24 cellular contexts compared by ENCODE assay signal in genomic region chr10:130026670-130027456, GRCh38.
DNase-seq lines count a peak whose midpoint lies in the region; ATAC-seq, FAIRE-seq and TF ChIP-seq lines count a peak whose summit lies in the region.
"Had no signal": no experiment of that assay in that cellular context is flagged by ENCODE, and none has a peak within 500 bp of the region (broad histone marks: within the 10 kb centered on the region; RNA-seq: fewer than 3 reads in every experiment).

No MANE protein-coding gene starts in this region.

- no peak overlapping the region for H3K56ac ChIP-seq in H9 (ENCODE audit: insufficient read length, low read depth, low read length)

- H3K4me3 ChIP-seq in kidney (ENCODE audit: low read length in 2 of 2) (no peak overlapping the region), neuronal stem cell (ENCODE audit: low read length in 2 of 2) (no peak overlapping the region), upper lobe of right lung (no peak overlapping the region), Peyer's patch (no peak overlapping the region)
- H3K4me3 ChIP-seq: GM12878 had no signal

- no peak overlapping the region for H3T11ph ChIP-seq in H9 (ENCODE audit: low read length)

- no peaks in the 10 kb centered on the region for H4K20me1 ChIP-seq in H9 (ENCODE audit: control insufficient read depth, insufficient read depth, insufficient read length)

- H3K9me3 ChIP-seq in H9 (ENCODE audit: control insufficient read depth, low read depth, low read length) (no peaks in the 10 kb centered on the region), kidney (ENCODE audit: control insufficient read depth in 1 of 2, low read length in 2 of 2) (no peaks in the 10 kb centered on the region), neuronal stem cell (replicated peaks in 1 of 2; ENCODE audit: control insufficient read depth in 2 of 2, insufficient read depth in 1 of 2, low read depth in 1 of 2, low read length in 2 of 2) (no peaks in the 10 kb centered on the region), upper lobe of right lung (no peaks in the 10 kb centered on the region), Peyer's patch (no peaks in the 10 kb centered on the region)
- H3K9me3 ChIP-seq: BE2C had no signal

- peak overlapping the region in 1 of 2 experiments; percentile 9; a peak in 1 of 5 replicates for H3K4me3 Mint-ChIP-seq in H9
- H3K4me3 Mint-ChIP-seq: CD4-positive, CD25-positive, alpha-beta regulatory T cell; CD8-positive, alpha-beta memory T cell had no signal

- H3K9ac ChIP-seq in H9 (ENCODE audit: extremely low read depth, insufficient read length, low read length) (no peak overlapping the region), kidney (ENCODE audit: low read length in 2 of 2) (no peak overlapping the region), neuronal stem cell (ENCODE audit: low read depth, low read length, poor library complexity) (no peak overlapping the region)

- DNase-seq in H9, result peak; percentile 17
- peak; percentile 50 for DNase-seq in kidney
- no peak for DNase-seq in neuronal stem cell (ENCODE audit: low spot score)
- peak; percentile 61 for DNase-seq in upper lobe of right lung
- DNase-seq in HuH-7 (ENCODE audit: low spot score), result no peak
- DNase-seq in amygdala (lab: John Stamatoyannopoulos, UW), result no peak
- no peak for DNase-seq in Peyer's patch
- DNase-seq: ACHN; BE2C; C1 segment of cervical spinal cord; CD4-positive, CD25-positive, alpha-beta regulatory T cell; CD8-positive, alpha-beta memory T cell; COR-L47; DMS 273 treated with DMSO at 0.1 percent for 48 hours; DMS53; DND-41; EL; HCEC 1CT; IMR-90 had no signal

- H4K91ac ChIP-seq in H9 (ENCODE audit: insufficient read length, low read depth, low read length) (no peak overlapping the region), neuronal stem cell (ENCODE audit: low read depth, low read length, poor library complexity) (no peak overlapping the region)

- H4K5ac ChIP-seq in H9 (ENCODE audit: insufficient read length, low read depth, low read length), result no peak overlapping the region

- H3K14ac ChIP-seq in H9 (ENCODE audit: insufficient read depth, low read length) (no peak overlapping the region), neuronal stem cell (ENCODE audit: low read length) (peak overlapping the region; percentile 71)

- H3K18ac ChIP-seq in H9 (ENCODE audit: insufficient read length, low read depth, low read length), result no peak overlapping the region
- peak overlapping the region; percentile 8 for H3K18ac ChIP-seq in neuronal stem cell (ENCODE audit: low read length)

- no peak for TF ChIP-seq POLR2A in Peyer's patch (IDR thresholded peaks at IDR 0.05)

- H3K79me2 ChIP-seq in H9 (ENCODE audit: insufficient read depth, low read length), result no peaks in the 10 kb centered on the region

- H2BK12ac ChIP-seq in H9 (ENCODE audit: insufficient read length, low read depth, low read length) (no peak overlapping the region), neuronal stem cell (ENCODE audit: low read length) (no peak overlapping the region)

- H3K27ac ChIP-seq in H9 (ENCODE audit: insufficient read length, low read depth, low read length) (no peak overlapping the region), kidney (ENCODE audit: low read depth in 2 of 2, low read length in 2 of 2) (no peak overlapping the region), neuronal stem cell (replicated peaks; ENCODE audit: low read length) (no peak overlapping the region), upper lobe of right lung (no peak overlapping the region), Peyer's patch (no peak overlapping the region)
- H3K27ac ChIP-seq: HL-60 had no signal

- TF ChIP-seq CTCF in H9 (conservative IDR thresholded peaks at IDR 0.05), result no peak
- TF ChIP-seq CTCF in kidney (IDR thresholded peaks at IDR 0.05; ENCODE audit: borderline replicate concordance, extremely low read depth, insufficient read depth), result no peak
- TF ChIP-seq CTCF in upper lobe of right lung (IDR thresholded peaks at IDR 0.05), result no peak
- no peak for TF ChIP-seq CTCF in Peyer's patch (IDR thresholded peaks at IDR 0.05)

- H2BK20ac ChIP-seq in H9 (ENCODE audit: low read depth, low read length, poor library complexity, severe bottlenecking), result no peak overlapping the region

- no peaks in the 10 kb centered on the region for H3K23me2 ChIP-seq in H9 (ENCODE audit: insufficient read length, low read depth, low read length, poor library complexity, severe bottlenecking)

- H3K27ac Mint-ChIP-seq in H9, result no peak overlapping the region
- H3K27ac Mint-ChIP-seq: CD4-positive, CD25-positive, alpha-beta regulatory T cell; CD8-positive, alpha-beta memory T cell had no signal

- H3K36me3 ChIP-seq in kidney (ENCODE audit: control insufficient read depth in 1 of 2, insufficient read depth in 2 of 2, low read length in 2 of 2) (no peaks in the 10 kb centered on the region), neuronal stem cell (replicated peaks in 1 of 2; ENCODE audit: control insufficient read depth in 2 of 2, insufficient read depth in 2 of 2, low read length in 2 of 2) (no peaks in the 10 kb centered on the region), upper lobe of right lung (no peaks in the 10 kb centered on the region), Peyer's patch (no peaks in the 10 kb centered on the region)
- H3K36me3 ChIP-seq: BE2C had no signal

- H2AK5ac ChIP-seq in H9 (ENCODE audit: insufficient read length, low read length) (no peak overlapping the region), neuronal stem cell (ENCODE audit: low read depth, low read length) (peak overlapping the region; percentile 43)

- H3K36me3 Mint-ChIP-seq in H9 (ENCODE audit: insufficient read depth in 1 of 3, low read depth in 3 of 3), result no peaks in the 10 kb centered on the region
- H3K36me3 Mint-ChIP-seq: CD4-positive, CD25-positive, alpha-beta regulatory T cell; CD8-positive, alpha-beta memory T cell had no signal

- peaks cover 0 to 3% of the 10 kb centered on the region in 2 experiments; a peak in 1 of 5 replicates for H3K9me3 Mint-ChIP-seq in H9
- H3K9me3 Mint-ChIP-seq: CD8-positive, alpha-beta memory T cell had no signal

- no peaks in the 10 kb centered on the region; the same call in 1 of the 2 replicates for H3K27me3 Mint-ChIP-seq in H9 (ENCODE audit: low read depth)

- no peaks in the 10 kb centered on the region for H3K4me1 Mint-ChIP-seq in H9
- H3K4me1 Mint-ChIP-seq: CD4-positive, CD25-positive, alpha-beta regulatory T cell; CD8-positive, alpha-beta memory T cell had no signal

- ATAC-seq in upper lobe of right lung, result no peak
- ATAC-seq: GM12878 had no signal

- no peaks in the 10 kb centered on the region for H3K79me1 ChIP-seq in H9 (ENCODE audit: insufficient read depth, low read depth, low read length, poor library complexity, severe bottlenecking)
- no peaks in the 10 kb centered on the region for H3K79me1 ChIP-seq in neuronal stem cell (ENCODE audit: low read depth, low read length)

- H2BK120ac ChIP-seq in H9 (ENCODE audit: low read depth, low read length, poor library complexity, severe bottlenecking), result no peak overlapping the region
- H2BK120ac ChIP-seq in neuronal stem cell (ENCODE audit: low read depth, low read length), result no peak overlapping the region

- H3K27me3 ChIP-seq in H9 (ENCODE audit: insufficient read depth, low read length), result no peaks in the 10 kb centered on the region
- H3K27me3 ChIP-seq in neuronal stem cell (ENCODE audit: control insufficient read depth in 3 of 3, insufficient read depth in 3 of 3, low read depth in 1 of 3, low read length in 3 of 3), result peaks cover 0 to 4% (median 0%) of the 10 kb centered on the region in 3 experiments
- H3K27me3 ChIP-seq in upper lobe of right lung, result no peaks in the 10 kb centered on the region
- H3K27me3 ChIP-seq in Peyer's patch, result no peaks in the 10 kb centered on the region
- H3K27me3 ChIP-seq: BE2C had no signal

- no peak overlapping the region for H2BK15ac ChIP-seq in H9 (ENCODE audit: low read depth, low read length)
- H2BK15ac ChIP-seq in neuronal stem cell (ENCODE audit: low read length), result no peak overlapping the region

- H3K4me1 ChIP-seq in H9 (ENCODE audit: insufficient read depth, low read length) (no peaks in the 10 kb centered on the region), kidney (ENCODE audit: control insufficient read depth in 1 of 2, insufficient read depth in 1 of 2, low read depth in 1 of 2, low read length in 2 of 2) (no peaks in the 10 kb centered on the region), neuronal stem cell (ENCODE audit: control insufficient read depth in 2 of 2, insufficient read depth in 1 of 2, low read depth in 1 of 2, low read length in 2 of 2) (no peaks in the 10 kb centered on the region), upper lobe of right lung (no peaks in the 10 kb centered on the region), Peyer's patch (no peaks in the 10 kb centered on the region)
- H3K4me1 ChIP-seq: BE2C had no signal

- no peak for FAIRE-seq in kidney (lab: Jason Lieb, UNC)
- FAIRE-seq: A204.1, GM12878, GM19239, H1 had no signal

- no peak overlapping the region for H4K8ac ChIP-seq in H9 (replicated peaks; ENCODE audit: insufficient read length, low read depth, low read length)
- H4K8ac ChIP-seq in neuronal stem cell (ENCODE audit: low read depth, low read length), result no peak overlapping the region

- no peak overlapping the region for H3K4me2 ChIP-seq in H9 (ENCODE audit: insufficient read depth, insufficient read length, low read length)
- H3K4me2 ChIP-seq in neuronal stem cell (ENCODE audit: insufficient read depth, low read length, poor library complexity, severe bottlenecking), result no peak overlapping the region

- H3K23ac ChIP-seq in H9 (ENCODE audit: insufficient read length, low read depth, low read length) (no peak overlapping the region), neuronal stem cell (ENCODE audit: low read depth, low read length, poor library complexity) (no peak overlapping the region)

- WGBS in H9 (ENCODE audit: extremely low coverage, insufficient read length, low lambda C conversion rate), result no CpG with 5 or more reads among the region's 30 CpGs
- no CpG with 5 or more reads among the region's 30 CpGs for WGBS in neuronal stem cell (ENCODE audit: extremely low coverage in 2 of 2, insufficient read length in 2 of 2, insufficient replicate concordance in 1 of 2), 2 donors

- H2BK5ac ChIP-seq in H9 (ENCODE audit: insufficient read length, low read length) (no peak overlapping the region), neuronal stem cell (ENCODE audit: low read length) (no peak overlapping the region)

- intact Hi-C loops in kidney (cut with DNase I), result no loop called here
- intact Hi-C loops in upper lobe of right lung (cut with DNase I), result no loop called here

- H2AFZ ChIP-seq in H9 (ENCODE audit: low read length) (no peak overlapping the region), neuronal stem cell (ENCODE audit: low read length) (no peak overlapping the region)

- H3K4ac ChIP-seq in H9 (ENCODE audit: low read depth, low read length), result no peak overlapping the region
- no peak overlapping the region for H3K4ac ChIP-seq in neuronal stem cell (ENCODE audit: low read length)

Comparison
In these comparisons a context has a peak if more than half of its experiments do, and no peak if none do; other contexts are left out.
1. DNase-seq: peak in H9 (single experiment), kidney (single experiment) and upper lobe of right lung (single experiment); none in neuronal stem cell (single experiment), HuH-7 (single experiment), amygdala (0 of 56) and Peyer's patch (0 of 3).